1 cellular context compared by ENCODE assay signal in the genomic region with DNA sequence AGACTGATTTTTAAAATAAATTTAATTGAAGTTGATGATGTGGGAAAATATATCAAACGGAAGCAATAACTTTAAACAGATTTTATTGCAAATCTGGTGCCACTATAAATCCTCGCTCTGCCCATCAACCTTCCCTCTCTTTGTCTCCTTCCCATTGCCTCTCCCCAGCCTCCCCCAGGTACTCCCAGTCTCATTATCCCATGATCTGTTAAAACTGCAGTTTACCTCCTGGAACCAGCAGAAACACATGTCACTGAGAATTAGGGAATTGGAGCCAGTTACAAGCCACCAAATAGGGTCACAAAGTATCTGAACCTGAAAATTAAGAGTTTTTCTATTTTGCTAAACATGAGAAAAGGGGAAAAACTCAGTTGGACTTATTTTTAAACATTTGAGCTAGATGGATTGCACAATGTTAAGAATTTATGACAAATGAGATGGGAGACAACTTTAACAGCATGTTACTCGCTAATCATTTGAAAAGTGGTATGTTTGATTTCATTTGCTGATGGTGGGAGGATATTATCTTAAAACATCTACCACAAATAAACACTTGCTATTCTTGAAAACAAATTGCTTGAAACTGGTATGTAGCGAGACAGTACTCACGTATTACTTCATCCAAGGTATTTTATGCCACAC.
TF ChIP-seq lines count a peak whose summit lies in the region.

No MANE protein-coding gene starts in this region.

TF ChIP-seq in K562, 482 proteins besides CTCF, POLR2A, EP300 and RAD21 (continued from another document):
- TF ChIP-seq, protein P1, sequence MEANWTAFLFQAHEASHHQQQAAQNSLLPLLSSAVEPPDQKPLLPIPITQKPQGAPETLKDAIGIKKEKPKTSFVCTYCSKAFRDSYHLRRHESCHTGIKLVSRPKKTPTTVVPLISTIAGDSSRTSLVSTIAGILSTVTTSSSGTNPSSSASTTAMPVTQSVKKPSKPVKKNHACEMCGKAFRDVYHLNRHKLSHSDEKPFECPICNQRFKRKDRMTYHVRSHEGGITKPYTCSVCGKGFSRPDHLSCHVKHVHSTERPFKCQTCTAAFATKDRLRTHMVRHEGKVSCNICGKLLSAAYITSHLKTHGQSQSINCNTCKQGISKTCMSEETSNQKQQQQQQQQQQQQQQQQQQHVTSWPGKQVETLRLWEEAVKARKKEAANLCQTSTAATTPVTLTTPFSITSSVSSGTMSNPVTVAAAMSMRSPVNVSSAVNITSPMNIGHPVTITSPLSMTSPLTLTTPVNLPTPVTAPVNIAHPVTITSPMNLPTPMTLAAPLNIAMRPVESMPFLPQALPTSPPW (CRISPR knock-in tag; IDR thresholded peaks at IDR 0.05), result no peak
- no peak for TF ChIP-seq ETV6 (IDR thresholded peaks at IDR 0.05; ENCODE audit: borderline replicate concordance in 1 of 2, low read depth in 2 of 2, low read length in 1 of 2)
- TF ChIP-seq ETV6 (CRISPR knock-in tag; IDR thresholded peaks at IDR 0.05; ENCODE audit: borderline replicate concordance), result no peak
- 0 out of 2 replicates have a peak, but pooled peaks have one; percentile 9 for TF ChIP-seq RNF2 (IDR thresholded peaks at IDR 0.05)
- no peak for TF ChIP-seq SP2 (IDR thresholded peaks at IDR 0.05; ENCODE audit: extremely low read depth, low read depth, low read length, poor library complexity, severe bottlenecking)
- no peak for TF ChIP-seq ZNF24 (IDR thresholded peaks at IDR 0.05)
- peak; percentile 40 for TF ChIP-seq CBX8 (IDR thresholded peaks at IDR 0.05; ENCODE audit: borderline replicate concordance, extremely low read depth, low read depth, low read length, poor library complexity, severe bottlenecking)
- TF ChIP-seq CEBPB (tag; IDR thresholded peaks at IDR 0.05), result peak; percentile 71
TF ChIP-seq in K562: peak in this region for 4.
